Comparison of ENCODE assay signal across 9 cellular contexts in genomic region chr10:119655566-119656001, GRCh38. TPM values are rescaled to one million over a fixed set of nuclear protein-coding genes. Genes with fewer than 3 reads are reported as not detected.
DNase-seq lines count a peak whose midpoint lies in the region; ATAC-seq and TF ChIP-seq lines count a peak whose summit lies in the region.
"Had no signal": no experiment of that assay in that cellular context is flagged by ENCODE, and none has a peak within 500 bp of the region (broad histone marks: within the 10 kb centered on the region; RNA-seq: fewer than 3 reads in every experiment).

No MANE protein-coding gene starts in this region.

- peak overlapping the region; percentile 91 for H3K27ac ChIP-seq in mesodermal cell (ENCODE audit: low read depth, low read length, severe bottlenecking)
- peak overlapping the region; percentile 78 for H3K27ac ChIP-seq in upper lobe of right lung

- H3K4me3 ChIP-seq in cardiac fibroblast (replicated peaks in 1 of 2; ENCODE audit: low read depth in 2 of 2, low read length in 2 of 2) (peak overlapping the region; percentile 19 to 97), mesodermal cell (ENCODE audit: extremely low read depth, insufficient read depth, low read length, poor library complexity, severe bottlenecking) (no peak overlapping the region), upper lobe of right lung (peak overlapping the region; percentile 1)

- no peak for ATAC-seq in upper lobe of right lung
- ATAC-seq: HCT116 had no signal

- H3K9me3 ChIP-seq in mesodermal cell (ENCODE audit: control insufficient read depth, low read length) (no peaks in the 10 kb centered on the region), upper lobe of right lung (no peaks in the 10 kb centered on the region)

- 89 to 94% methylated on average over 7 to 8 of the region's 11 CpGs for WGBS in mesodermal cell (ENCODE audit: insufficient coverage in 2 of 2), 2 experiments

- H3K27me3 ChIP-seq in upper lobe of right lung: no peaks in the 10 kb centered on the region

- intact Hi-C loops in upper lobe of right lung (cut with DNase I): no loop called here

- H3K36me3 ChIP-seq in mesodermal cell (ENCODE audit: control insufficient read depth, insufficient read depth, low read length) (peaks cover 59% of the 10 kb centered on the region), upper lobe of right lung (peaks cover 11% of the 10 kb centered on the region)

- H3K4me1 ChIP-seq in mesodermal cell (ENCODE audit: control insufficient read depth, insufficient read depth, low read length, poor library complexity, severe bottlenecking): peaks cover 56% of the 10 kb centered on the region
- peaks cover 68% of the 10 kb centered on the region for H3K4me1 ChIP-seq in upper lobe of right lung

- DNase-seq in DMS153 (lab: John Stamatoyannopoulos, UW) (peak; percentile 26), UCSD-AML1 (lab: John Stamatoyannopoulos, UW; ENCODE audit: unreplicated experiment) (peak; percentile 24), cardiac fibroblast (ENCODE audit: low read depth in 2 of 2) (peak; percentile 85 to 86), upper lobe of right lung (no peak), mesenteric fat pad (ENCODE audit: low spot score) (no peak), inferior parietal cortex (ENCODE audit: extremely low spot score) (no peak)
- no peak for DNase-seq in effector CD8-positive, alpha-beta T cell (lab: John Stamatoyannopoulos, UW)

- no peak for TF ChIP-seq CTCF in cardiac fibroblast (IDR thresholded peaks at IDR 0.05; ENCODE audit: low read depth, low read length)
- no peak for TF ChIP-seq CTCF in upper lobe of right lung (IDR thresholded peaks at IDR 0.05)

RNA-seq across cellular contexts. Expression of gene BAG3, which starts 4.4 kb away (rescaled TPM):
- polyA plus RNA-seq in mesodermal cell (2013, experiment 1 of 2): 63.7 TPM
- polyA plus RNA-seq in mesodermal cell (2013, experiment 2 of 2): 62.5 TPM
- total RNA-seq in upper lobe of right lung (41.5 TPM), mesenteric fat pad (83.3 TPM)

RNA-seq across cellular contexts. Expression of gene TIAL1, which starts 58.8 kb away (rescaled TPM):
- 135 TPM for polyA plus RNA-seq in mesodermal cell (2013, experiment 1 of 2)
- polyA plus RNA-seq in mesodermal cell (2013, experiment 2 of 2): 150 TPM
- total RNA-seq in upper lobe of right lung (104 TPM), mesenteric fat pad (97.6 TPM)

Comparison
In these comparisons a context has a peak if more than half of its experiments do, and no peak if none do; other contexts are left out.
1. DNase-seq: peak in DMS153 (single experiment), UCSD-AML1 (single experiment) and cardiac fibroblast (2 of 2); none in upper lobe of right lung (single experiment), mesenteric fat pad (single experiment), inferior parietal cortex (single experiment) and effector CD8-positive, alpha-beta T cell (single experiment).